ENCODE assay signal across 8 cellular contexts in genomic region chr7:122310119-122311021, GRCh38. TPM values are rescaled to one million over a fixed set of nuclear protein-coding genes. Genes with fewer than 3 reads are reported as not detected.
DNase-seq lines count a peak whose midpoint lies in the region; ATAC-seq, FAIRE-seq and TF ChIP-seq lines count a peak whose summit lies in the region.

No MANE protein-coding gene starts in this region.

- H3K79me2 ChIP-seq in fibroblast of lung (ENCODE audit: control insufficient read depth, insufficient read depth, low read length), result no peaks in the 10 kb centered on the region

- H4K20me1 ChIP-seq in fibroblast of lung (ENCODE audit: control insufficient read depth, extremely low read depth, insufficient read depth, low read length), result no peaks in the 10 kb centered on the region

- H3K36me3 ChIP-seq in fibroblast of lung (ENCODE audit: control insufficient read depth, insufficient read depth, low read length), result no peaks in the 10 kb centered on the region
- no peaks in the 10 kb centered on the region for H3K36me3 ChIP-seq in pancreas

- no peak overlapping the region for H3K9ac ChIP-seq in fibroblast of lung (ENCODE audit: insufficient read depth, low read length)

- FAIRE-seq in pancreas (lab: Jason Lieb, UNC), result no peak

- H3K27ac ChIP-seq in fibroblast of lung (ENCODE audit: insufficient read depth, low read length), result no peak overlapping the region
- no peak overlapping the region for H3K27ac ChIP-seq in pancreas

- WGBS in pancreas, 2 donors, result 5 to 6% methylated on average over 61 of the region's 61 CpGs

- intact Hi-C loops in pancreas (cut with DNase I), result no loop called here

- no peaks in the 10 kb centered on the region for H3K4me1 ChIP-seq in fibroblast of lung (ENCODE audit: control insufficient read depth, extremely low read depth, insufficient read depth, low read length)
- H3K4me1 ChIP-seq in pancreas, result peaks cover 0 to 11% (median 0%) of the 10 kb centered on the region in 3 donors

- H3K4me3 ChIP-seq in fibroblast of lung (replicated peaks in 1 of 4; ENCODE audit: control extremely low read depth in 1 of 4, insufficient read depth in 1 of 4, low read depth in 3 of 4, low read length in 4 of 4) (peak overlapping the region; percentile 20 to 48 (median 45)), pancreas (peak overlapping the region in 3 of 4 donors; percentile 13 to 48 (median 32))

- peak overlapping the region; percentile 75 for H3K4me2 ChIP-seq in fibroblast of lung (ENCODE audit: extremely low read depth, insufficient read depth, low read length)

- TF ChIP-seq CTCF in fibroblast of lung (conservative IDR thresholded peaks at IDR 0.05 in 1 of 2, IDR thresholded peaks at IDR 0.05 in 1 of 2; ENCODE audit: low read depth in 1 of 2, low read length in 2 of 2) (no peak), pancreas (IDR thresholded peaks at IDR 0.05) (no peak)

- ATAC-seq in HG03558 (IDR thresholded peaks at IDR 0.05; ENCODE audit: extremely low read depth, unreplicated experiment), result peak; percentile 45
- ATAC-seq in pancreas, result peak; percentile 14 to 52 (median 46)
- no peak for ATAC-seq in GM18909 (IDR thresholded peaks at IDR 0.05; ENCODE audit: poor library complexity, unreplicated experiment)
- ATAC-seq in esophagus mucosa, result no peak

- no peak overlapping the region for H2AFZ ChIP-seq in fibroblast of lung (ENCODE audit: low read length)

- peaks cover 80% of the 10 kb centered on the region for H3K27me3 ChIP-seq in fibroblast of lung (ENCODE audit: control insufficient read depth, insufficient read depth, low read length)
- peaks cover 7 to 84% (median 24%) of the 10 kb centered on the region in 4 donors for H3K27me3 ChIP-seq in pancreas

- peak; percentile 73 for DNase-seq in ELF-1 (ENCODE audit: low read depth, low spot score)
- no peak for DNase-seq in fibroblast of lung (ENCODE audit: low read depth in 2 of 2)
- peak in 2 of 6 donors; percentile 59 to 66 for DNase-seq in pancreas
- no peak for DNase-seq in globus pallidus (ENCODE audit: low spot score)
- no peak for DNase-seq in activated CD4-positive, alpha-beta T cell treated with anti-CD3 and anti-CD28 coated beads, Interleukin-2, amount 50 U/mL, for 48 hours

- H3K9me3 ChIP-seq in fibroblast of lung (ENCODE audit: control insufficient read depth, insufficient read depth, low read depth, low read length), result no peaks in the 10 kb centered on the region
- H3K9me3 ChIP-seq in pancreas, result no peaks in the 10 kb centered on the region

RNA-seq across cellular contexts. Expression of gene FEZF1, which starts 5.8 kb away (rescaled TPM):
- total RNA-seq in fibroblast of lung, result not detected in 2 replicates
- polyA plus RNA-seq in fibroblast of lung, result not detected in 2 replicates
- polyA plus RNA-seq in fibroblast of lung (2012), result not detected in 2 replicates
- polyA minus RNA-seq in fibroblast of lung (ENCODE audit: low replicate concordance), result not detected in 2 replicates
- not detected for total RNA-seq in pancreas
- not detected for polyA plus RNA-seq in pancreas
- total RNA-seq in esophagus mucosa, result not detected

Comparison
In these comparisons a context has a peak if more than half of its experiments do, and no peak if none do; other contexts are left out.
1. ATAC-seq: peak in HG03558 (single experiment) and pancreas (4 of 4); none in GM18909 (single experiment) and esophagus mucosa (single experiment).